Comparison of ENCODE assay signal across 1 cellular context in genomic region chr3:171788546-171789351, GRCh38.
TF ChIP-seq lines count a peak whose summit lies in the region.

No MANE protein-coding gene starts in this region.

TF ChIP-seq in SK-N-SH, 30 proteins besides CTCF, POLR2A, EP300 and RAD21 (continued from another document):
- TF ChIP-seq USF2 (IDR thresholded peaks at IDR 0.05; ENCODE audit: borderline replicate concordance, low read depth, low read length) (no peak), TAF1 (IDR thresholded peaks at IDR 0.05; ENCODE audit: borderline replicate concordance, low read depth, low read length) (no peak), RFX5 (IDR thresholded peaks at IDR 0.05; ENCODE audit: low read length) (no peak), RXRA (IDR thresholded peaks at IDR 0.05; ENCODE audit: borderline replicate concordance, low read depth) (0 out of 2 replicates have a peak, but pooled peaks have one; percentile 30), TEAD4 (IDR thresholded peaks at IDR 0.05; ENCODE audit: borderline replicate concordance, insufficient read depth) (peak; percentile 39; the same call in 1 of the 2 replicates), NRF1 (IDR thresholded peaks at IDR 0.05; ENCODE audit: low read depth, low read length) (no peak), RCOR1 (IDR thresholded peaks at IDR 0.05; ENCODE audit: low read length) (no peak), TCF12 (IDR thresholded peaks at IDR 0.05) (peak; percentile 98), MEF2A (IDR thresholded peaks at IDR 0.05; ENCODE audit: borderline replicate concordance, low read depth) (peak; percentile 93), NFIC (IDR thresholded peaks at IDR 0.05; ENCODE audit: borderline replicate concordance) (no peak), SIN3A (IDR thresholded peaks at IDR 0.05; ENCODE audit: borderline replicate concordance, low read depth, low read length) (no peak)
